In genomic region chr17:56918916-56919315, GRCh38 we compare ENCODE assay signal across 15 cellular contexts. TPM values are rescaled to one million over a fixed set of nuclear protein-coding genes. Genes with fewer than 3 reads are reported as not detected.
DNase-seq lines count a peak whose midpoint lies in the region; ATAC-seq and TF ChIP-seq lines count a peak whose summit lies in the region.
"Had no signal": no experiment of that assay in that cellular context is flagged by ENCODE, and none has a peak within 500 bp of the region (broad histone marks: within the 10 kb centered on the region; RNA-seq: fewer than 3 reads in every experiment).

No MANE protein-coding gene starts in this region.

- TF ChIP-seq EP300 in suprapubic skin (IDR thresholded peaks at IDR 0.05): no peak

- H3K4me3 Mint-ChIP-seq in activated T-cell treated with anti-CD3 and anti-CD28 coated beads, Interleukin-2, amount 50 U/mL, for 72 hours: peak overlapping the region in 1 of 2 donors; percentile 57
- H3K4me3 Mint-ChIP-seq: T-helper 2 cell treated with Interferon-gamma antibody and Interleukin-4, amounts not matched to agents 5 μg/mL and 100 μg/mL, for 36 hours; type B pancreatic cell had no signal

- peak in 1 of 2 donors; percentile 27 for DNase-seq in activated T-cell treated with anti-CD3 and anti-CD28 coated beads, Interleukin-2, amount 50 U/mL, for 72 hours
- no peak for DNase-seq in activated T-cell treated with anti-CD3 and anti-CD28 coated beads, Interleukin-2, amount 50 U/mL, for 48 hours
- DNase-seq in SIG-M5 treated with dmso at 0.1 percent for 504 hours (lab: John Stamatoyannopoulos, UW; ENCODE audit: unreplicated experiment): peak; percentile 99
- peak; percentile 91 for DNase-seq in fibroblast of gingiva (ENCODE audit: low read depth)
- DNase-seq in suprapubic skin (ENCODE audit: low spot score in 2 of 2): no peak
- no peak for DNase-seq in AG20443 (ENCODE audit: low spot score)
- no peak for DNase-seq in iPS-NIHi11 (ENCODE audit: low spot score)
- DNase-seq: amygdala, DMS 273 treated with DMSO at 0.1 percent for 48 hours, MG63, NCI-H2227 treated with DMSO at 0.1 percent for 48 hours, nucleus accumbens had no signal

- H3K27ac Mint-ChIP-seq in activated T-cell treated with anti-CD3 and anti-CD28 coated beads, Interleukin-2, amount 50 U/mL, for 72 hours: peak overlapping the region; percentile 98
- H3K27ac Mint-ChIP-seq: T-helper 2 cell treated with Interferon-gamma antibody and Interleukin-4, amounts not matched to agents 5 μg/mL and 100 μg/mL, for 36 hours; type B pancreatic cell had no signal

- peaks cover 16% of the 10 kb centered on the region for H3K4me1 ChIP-seq in suprapubic skin

- WGBS in suprapubic skin: 87% methylated on average over 3 of the region's 3 CpGs

- peak; percentile 22 to 35 for ATAC-seq in activated T-cell treated with anti-CD3 and anti-CD28 coated beads, Interleukin-2, amount 50 U/mL, for 72 hours (replicated peaks in 1 of 2)
- ATAC-seq in GM21737 (IDR thresholded peaks at IDR 0.05; ENCODE audit: unreplicated experiment): no peak

- H3K9me3 ChIP-seq in suprapubic skin: no peaks in the 10 kb centered on the region

- H3K9me3 Mint-ChIP-seq in activated T-cell treated with anti-CD3 and anti-CD28 coated beads, Interleukin-2, amount 50 U/mL, for 72 hours: peaks cover 6 to 15% of the 10 kb centered on the region in 2 donors

- H3K27ac ChIP-seq in suprapubic skin: peak overlapping the region; percentile 9

- no peaks in the 10 kb centered on the region for H3K27me3 Mint-ChIP-seq in activated T-cell treated with anti-CD3 and anti-CD28 coated beads, Interleukin-2, amount 50 U/mL, for 72 hours (ENCODE audit: low read depth)

- H3K36me3 ChIP-seq in suprapubic skin: no peaks in the 10 kb centered on the region
- H3K36me3 ChIP-seq: MG63 had no signal

- no peak overlapping the region for H3K4me3 ChIP-seq in suprapubic skin
- H3K4me3 ChIP-seq: MG63 had no signal

- TF ChIP-seq CTCF in suprapubic skin (IDR thresholded peaks at IDR 0.05): no peak

- no peak for TF ChIP-seq POLR2A in suprapubic skin (IDR thresholded peaks at IDR 0.05)

- peaks cover 29 to 33% of the 10 kb centered on the region in 2 donors for H3K36me3 Mint-ChIP-seq in activated T-cell treated with anti-CD3 and anti-CD28 coated beads, Interleukin-2, amount 50 U/mL, for 72 hours (ENCODE audit: insufficient read depth in 2 of 2)
- H3K36me3 Mint-ChIP-seq: type B pancreatic cell had no signal

- no peaks in the 10 kb centered on the region for H3K27me3 ChIP-seq in suprapubic skin
- H3K27me3 ChIP-seq: MG63 had no signal

- H3K4me1 Mint-ChIP-seq in activated T-cell treated with anti-CD3 and anti-CD28 coated beads, Interleukin-2, amount 50 U/mL, for 72 hours (ENCODE audit: low read depth): peaks cover 48% of the 10 kb centered on the region

RNA-seq across cellular contexts. Expression of gene TRIM25, which starts 5.1 kb away (rescaled TPM):
- 100 to 1,000 TPM; 197 to 235 TPM for total RNA-seq in activated T-cell treated with anti-CD3 and anti-CD28 coated beads, Interleukin-2, amount 50 U/mL, for 72 hours
- 100 to 1,000 TPM in 1 of 4 donors, 10 to 100 TPM in 3; 39.2 to 175 (median 55.9) TPM for total RNA-seq in suprapubic skin

RNA-seq across cellular contexts. Expression of gene COIL, which starts 41.9 kb away (rescaled TPM):
- total RNA-seq in activated T-cell treated with anti-CD3 and anti-CD28 coated beads, Interleukin-2, amount 50 U/mL, for 72 hours: 10 to 100 TPM; 16.6 to 17.9 TPM
- total RNA-seq in suprapubic skin: 10 to 100 TPM; 13.0 to 15.6 (median 14.0) TPM

RNA-seq across cellular contexts. Expression of gene SCPEP1, which starts 59.0 kb away (rescaled TPM):
- total RNA-seq in activated T-cell treated with anti-CD3 and anti-CD28 coated beads, Interleukin-2, amount 50 U/mL, for 72 hours: 10 to 100 TPM; 28.0 to 34.7 TPM
- total RNA-seq in suprapubic skin: 100 to 1,000 TPM in 2 of 4 donors, 10 to 100 TPM in 2; 81.2 to 160 (median 100.0) TPM

Comparison
In these comparisons a context has a peak if more than half of its experiments do, and no peak if none do; other contexts are left out.
1. DNase-seq: peak in SIG-M5 treated with dmso at 0.1 percent for 504 hours (single experiment) and fibroblast of gingiva (single experiment); none in activated T-cell treated with anti-CD3 and anti-CD28 coated beads, Interleukin-2, amount 50 U/mL, for 48 hours (0 of 2), suprapubic skin (0 of 2), AG20443 (single experiment) and iPS-NIHi11 (single experiment).